Comparison of ENCODE assay signal across 11 cellular contexts in genomic region chr17:11692688-11693087, GRCh38.
"Had no signal": no experiment of that assay in that cellular context is flagged by ENCODE, and none has a peak within 500 bp of the region (broad histone marks: within the 10 kb centered on the region; RNA-seq: fewer than 3 reads in every experiment).

No MANE protein-coding gene starts in this region.

- H3K4me3 ChIP-seq: GM23248, GM23338, HAP-1 had no signal

- H2AFZ ChIP-seq: GM23248, GM23338 had no signal

- FAIRE-seq: H1, H54 had no signal

- H3K27ac ChIP-seq: GM23248 had no signal

- H3K9ac ChIP-seq: GM23248 had no signal

- H3K4me1 ChIP-seq: HAP-1 had no signal

- H3K4me2 ChIP-seq: GM23338 had no signal

- DNase-seq: GM23248, GOT3, H7, H9, HCEC 1CT, HFFc6 had no signal

- H3K36me3 ChIP-seq: HAP-1 had no signal

- ATAC-seq: GM23338, HCT116 had no signal
